1 cellular context compared by ENCODE assay signal in genomic region chr16:58195771-58196170, GRCh38.
TF ChIP-seq lines count a peak whose summit lies in the region.

No MANE protein-coding gene starts in this region.

TF ChIP-seq in HCT116, 20 proteins besides CTCF, POLR2A, EP300 and RAD21 (continued from another document):
- TF ChIP-seq SP1 (IDR thresholded peaks at IDR 0.05; ENCODE audit: low read depth) (no peak), TCF7L2 (IDR thresholded peaks at IDR 0.05; ENCODE audit: borderline replicate concordance, extremely low read depth, insufficient read depth, insufficient read length) (no peak), CEBPB (IDR thresholded peaks at IDR 0.05; ENCODE audit: low read depth) (no peak), SRF (IDR thresholded peaks at IDR 0.05; ENCODE audit: low read depth) (no peak), REST (IDR thresholded peaks at IDR 0.05; ENCODE audit: low read depth) (no peak)
